ENCODE assay signal across 25 cellular contexts in the genomic region with DNA sequence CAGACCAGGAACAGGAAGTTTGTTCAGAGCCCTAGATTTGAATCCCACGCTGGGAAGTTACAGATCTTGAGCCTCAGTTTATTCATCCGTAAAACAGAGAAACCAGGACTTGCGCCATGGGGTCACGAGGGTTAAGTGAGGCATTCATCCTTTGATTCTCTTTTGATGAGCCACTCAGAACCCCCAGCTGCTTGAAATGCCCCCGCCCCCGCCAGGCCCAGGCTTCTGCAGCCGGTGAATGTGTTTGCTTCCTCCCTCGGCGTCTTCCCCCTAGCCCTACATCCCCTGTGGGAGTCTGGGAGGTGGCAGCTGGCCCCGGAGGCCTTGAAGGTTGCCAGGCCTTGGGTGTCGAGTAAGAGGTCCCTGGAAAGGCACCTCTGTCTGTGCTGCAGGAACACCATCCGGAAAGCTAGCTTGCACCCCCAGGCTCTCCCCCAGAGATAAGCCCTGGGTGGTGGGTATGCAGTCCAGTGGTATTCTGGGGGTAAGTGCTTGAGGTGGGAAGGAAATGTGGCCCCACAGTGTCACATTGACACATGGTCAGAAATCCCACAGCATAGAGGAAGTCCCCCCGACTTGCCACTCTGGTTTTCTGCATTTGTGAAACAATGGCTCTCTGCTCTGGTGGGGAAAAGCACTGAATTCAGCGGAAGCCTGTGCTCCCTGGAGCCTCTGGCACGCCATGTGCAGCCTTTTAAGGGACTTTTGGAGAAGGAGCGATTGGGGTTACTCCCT. TPM values are rescaled to one million over a fixed set of nuclear protein-coding genes. Genes with fewer than 3 reads are reported as not detected.
A peak's percentile ranks its signal among the peaks of the same experiment; 100 is the strongest.
DNase-seq lines count a peak whose midpoint lies in the region; ATAC-seq and TF ChIP-seq lines count a peak whose summit lies in the region.
"Had no signal": no experiment of that assay in that cellular context is flagged by ENCODE, and none has a peak within 500 bp of the region (broad histone marks: within the 10 kb centered on the region; RNA-seq: fewer than 3 reads in every experiment).

No MANE protein-coding gene starts in this region.

- POLR2A ChIA-PET in activated B cell treated with CpG ODN at 0.5 μM for 24 hours (lab: Charles Lee) = interaction anchor here (0.5 to 4.3 kb wide), 10 partner anchors 10 to 95 kb away, joined by 3 to 27 read pairs (median 6); a partner anchor contains a TSS

- no peaks in the 10 kb centered on the region for H3K9me3 Mint-ChIP-seq in activated naive CD4-positive, alpha-beta T cell treated with anti-CD3 and anti-CD28 coated beads for 36 hours
- peaks cover 2% of the 10 kb centered on the region for H3K9me3 Mint-ChIP-seq in activated B cell treated with CpG ODN at 0.5 μM for 24 hours
- no peaks in the 10 kb centered on the region for H3K9me3 Mint-ChIP-seq in progenitor cell of endocrine pancreas (ENCODE audit: low read depth)
- H3K9me3 Mint-ChIP-seq: CD8-positive, alpha-beta T cell; H9 had no signal

- H3K4me1 ChIP-seq in lower lobe of right lung (peaks cover 48% of the 10 kb centered on the region), upper lobe of right lung (peaks cover 27% of the 10 kb centered on the region)
- H3K4me1 ChIP-seq: A549 had no signal

- H3K36me3 Mint-ChIP-seq in activated naive CD4-positive, alpha-beta T cell treated with anti-CD3 and anti-CD28 coated beads for 36 hours (ENCODE audit: low read depth) = peaks cover 83% of the 10 kb centered on the region
- H3K36me3 Mint-ChIP-seq in activated B cell treated with CpG ODN at 0.5 μM for 24 hours (ENCODE audit: low read depth) = peaks cover 97% of the 10 kb centered on the region
- no peaks in the 10 kb centered on the region for H3K36me3 Mint-ChIP-seq in progenitor cell of endocrine pancreas (ENCODE audit: insufficient read depth)

- in situ Hi-C loops in GM13977 (cut with MboI; ENCODE audit: low pct_unique_long_range_greater_than_20kb, low sequenced_read_pairs, unreplicated experiment) = no loop called here

- ATAC-seq in activated B cell treated with CpG ODN at 0.5 μM for 24 hours (ENCODE audit: low read depth) = no peak
- ATAC-seq in lower lobe of right lung = no peak
- peak; percentile 37 for ATAC-seq in upper lobe of right lung
- ATAC-seq in GM21717 (IDR thresholded peaks at IDR 0.05; ENCODE audit: unreplicated experiment) = no peak
- ATAC-seq: A549; CD8-positive, alpha-beta T cell; heart right ventricle; mucosa of descending colon; PC-3 had no signal

- H3K27me3 ChIP-seq in lower lobe of right lung (ENCODE audit: low read depth) = no peaks in the 10 kb centered on the region
- H3K27me3 ChIP-seq in upper lobe of right lung = no peaks in the 10 kb centered on the region
- H3K27me3 ChIP-seq: adrenal gland, heart right ventricle, ovary had no signal

- intact Hi-C loops in activated naive CD4-positive, alpha-beta T cell treated with anti-CD3 and anti-CD28 coated beads for 36 hours (cut with micrococcal nuclease) = no loop called here
- intact Hi-C loops in activated B cell treated with CpG ODN at 0.5 μM for 24 hours (cut with micrococcal nuclease) = loop anchor here (5.0 kb wide), 1 partner anchor 593 kb away; no protein-coding TSS in a partner anchor
- intact Hi-C loops in lower lobe of right lung (cut with DNase I) = no loop called here
- intact Hi-C loops in upper lobe of right lung (cut with DNase I) = no loop called here

- no peak for DNase-seq in activated naive CD4-positive, alpha-beta T cell treated with anti-CD3 and anti-CD28 coated beads for 36 hours
- DNase-seq in activated naive CD4-positive, alpha-beta T cell treated with anti-CD3 and anti-CD28 coated beads, Interleukin-2, amount 50 U/mL, for 16 hours = no peak
- DNase-seq in activated B cell treated with CpG ODN at 0.5 μM for 24 hours = no peak
- peak; percentile 74 for DNase-seq in lower lobe of right lung
- peak; percentile 80 for DNase-seq in upper lobe of right lung
- DNase-seq in GM13977 (ENCODE audit: low spot score) = no peak
- no peak for DNase-seq in progenitor cell of endocrine pancreas (ENCODE audit: low spot score, unreplicated experiment)
- DNase-seq: activated CD4-positive, alpha-beta T cell treated with anti-CD3 and anti-CD28 coated beads, Interleukin-2, amount 50 U/mL, for 1 hour; activated T-cell treated with anti-CD3 and anti-CD28 coated beads, Interleukin-2, amount 50 U/mL, for 48 hours; adrenal gland; CD8-positive, alpha-beta T cell; effector memory CD4-positive, alpha-beta T cell; H9; heart right ventricle; NCI-H2029; NCI-H510A treated with DMSO at 0.1 percent for 48 hours; ovary; PC-3; small intestine; stimulated activated naive CD4-positive, alpha-beta T cell treated with Interleukin-2 at 50 U/mL for 16 hours had no signal

- H3K27ac ChIP-seq in lower lobe of right lung (peak overlapping the region; percentile 18), upper lobe of right lung (no peak overlapping the region)
- H3K27ac ChIP-seq: A549, ovary, SK-N-MC had no signal

- no peak overlapping the region for H3K4me3 Mint-ChIP-seq in activated naive CD4-positive, alpha-beta T cell treated with anti-CD3 and anti-CD28 coated beads for 36 hours
- H3K4me3 Mint-ChIP-seq in activated B cell treated with CpG ODN at 0.5 μM for 24 hours (peak overlapping the region; percentile 11), progenitor cell of endocrine pancreas (ENCODE audit: low read depth) (no peak overlapping the region)
- H3K4me3 Mint-ChIP-seq: CD8-positive, alpha-beta T cell; H9 had no signal

- H3K9me3 ChIP-seq in lower lobe of right lung = no peaks in the 10 kb centered on the region
- H3K9me3 ChIP-seq in upper lobe of right lung = no peaks in the 10 kb centered on the region
- H3K9me3 ChIP-seq: A549, adrenal gland, heart right ventricle, mucosa of descending colon, ovary had no signal

- H3K4me3 ChIP-seq in lower lobe of right lung = no peak overlapping the region
- no peak overlapping the region for H3K4me3 ChIP-seq in upper lobe of right lung
- H3K4me3 ChIP-seq: A549, adrenal gland, heart right ventricle, mucosa of descending colon, ovary, SK-N-MC had no signal

- H3K27me3 Mint-ChIP-seq in activated naive CD4-positive, alpha-beta T cell treated with anti-CD3 and anti-CD28 coated beads for 36 hours (ENCODE audit: low read depth) = no peaks in the 10 kb centered on the region
- H3K27me3 Mint-ChIP-seq in activated B cell treated with CpG ODN at 0.5 μM for 24 hours (no peaks in the 10 kb centered on the region), progenitor cell of endocrine pancreas (peaks cover 14% of the 10 kb centered on the region)

- H3K27ac Mint-ChIP-seq in activated naive CD4-positive, alpha-beta T cell treated with anti-CD3 and anti-CD28 coated beads for 36 hours = peak overlapping the region; percentile 50
- H3K27ac Mint-ChIP-seq in activated B cell treated with CpG ODN at 0.5 μM for 24 hours (peak overlapping the region; percentile 97), progenitor cell of endocrine pancreas (no peak overlapping the region)
- H3K27ac Mint-ChIP-seq: CD8-positive, alpha-beta T cell had no signal

- TF ChIP-seq CTCF in activated B cell treated with CpG ODN at 0.5 μM for 24 hours (IDR thresholded peaks at IDR 0.05) (no peak), lower lobe of right lung (IDR thresholded peaks at IDR 0.05) (no peak), upper lobe of right lung (IDR thresholded peaks at IDR 0.05) (no peak), GM13977 (IDR thresholded peaks at IDR 0.05; ENCODE audit: extremely low read depth, insufficient read depth, missing control alignments) (no peak), progenitor cell of endocrine pancreas (IDR thresholded peaks at IDR 0.05; ENCODE audit: unreplicated experiment) (no peak)

- peaks cover 44% of the 10 kb centered on the region for H3K4me1 Mint-ChIP-seq in activated naive CD4-positive, alpha-beta T cell treated with anti-CD3 and anti-CD28 coated beads for 36 hours (ENCODE audit: low read depth)
- peaks cover 100% of the 10 kb centered on the region for H3K4me1 Mint-ChIP-seq in activated B cell treated with CpG ODN at 0.5 μM for 24 hours
- H3K4me1 Mint-ChIP-seq in progenitor cell of endocrine pancreas (ENCODE audit: low read depth) = peaks cover 5% of the 10 kb centered on the region

- H3K36me3 ChIP-seq in lower lobe of right lung (peaks cover 14% of the 10 kb centered on the region), upper lobe of right lung (no peaks in the 10 kb centered on the region)
- H3K36me3 ChIP-seq: ovary had no signal

- CTCF ChIA-PET in activated naive CD4-positive, alpha-beta T cell treated with anti-CD3 and anti-CD28 coated beads for 36 hours (lab: Charles Lee) = interaction anchor here (1.1 to 4.3 kb wide), 4 partner anchors 16 to 94 kb away, joined by 3 to 14 read pairs (median 3); no protein-coding TSS in a partner anchor
- CTCF ChIA-PET in activated B cell treated with CpG ODN at 0.5 μM for 24 hours (lab: Charles Lee) = interaction anchor here (0.9 to 3.2 kb wide), 4 partner anchors 11 to 93 kb away, joined by 3 to 24 read pairs (median 9); no protein-coding TSS in a partner anchor

RNA-seq across cellular contexts. Expression of a gene that starts 14.9 kb away (rescaled TPM):
- total RNA-seq in activated naive CD4-positive, alpha-beta T cell treated with anti-CD3 and anti-CD28 coated beads for 36 hours = 100 to 1,000 TPM; 323 to 328 TPM
- 234 and 248 TPM in 2 replicates for total RNA-seq in activated B cell treated with CpG ODN at 0.5 μM for 24 hours
- total RNA-seq in lower lobe of right lung = 67.9 TPM
- total RNA-seq in upper lobe of right lung = 43.1 TPM
- 2.0 TPM in 2 replicates for total RNA-seq in progenitor cell of endocrine pancreas
- total RNA-seq: fibroblast of lung, PC-3 had no signal

Comparison
In these comparisons a context has a peak if more than half of its experiments do, and no peak if none do; other contexts are left out.
1. DNase-seq: peak in lower lobe of right lung (single experiment) and upper lobe of right lung (single experiment); none in activated naive CD4-positive, alpha-beta T cell treated with anti-CD3 and anti-CD28 coated beads for 36 hours (single experiment), activated naive CD4-positive, alpha-beta T cell treated with anti-CD3 and anti-CD28 coated beads, Interleukin-2, amount 50 U/mL, for 16 hours (single experiment), activated B cell treated with CpG ODN at 0.5 μM for 24 hours (single experiment), GM13977 (single experiment) and progenitor cell of endocrine pancreas (single experiment).
2. RNA of a gene that starts 14.9 kb away (total RNA-seq): 323 to 328 TPM in activated naive CD4-positive, alpha-beta T cell treated with anti-CD3 and anti-CD28 coated beads for 36 hours, 234 to 248 TPM in activated B cell treated with CpG ODN at 0.5 μM for 24 hours, 67.9 TPM in lower lobe of right lung (single experiment) and 43.1 TPM in upper lobe of right lung (single experiment); 2.0 TPM in progenitor cell of endocrine pancreas; every median in the first group is over 10 times any median in the second.